Comparison of ENCODE assay signal across 20 cellular contexts in genomic region chr5:11890777-11891176, GRCh38. TPM values are rescaled to one million over a fixed set of nuclear protein-coding genes. Genes with fewer than 3 reads are reported as not detected.
DNase-seq lines count a peak whose midpoint lies in the region; ATAC-seq, FAIRE-seq and TF ChIP-seq lines count a peak whose summit lies in the region.
"Had no signal": no experiment of that assay in that cellular context is flagged by ENCODE, and none has a peak within 500 bp of the region (broad histone marks: within the 10 kb centered on the region; RNA-seq: fewer than 3 reads in every experiment).

No MANE protein-coding gene starts in this region.

- ATAC-seq in PC-3: no peak
- ATAC-seq in upper lobe of right lung: no peak
- ATAC-seq in pancreas: no peak
- no peak for ATAC-seq in HG03354 (IDR thresholded peaks at IDR 0.05; ENCODE audit: poor library complexity, severe bottlenecking, unreplicated experiment)

- H3K36me3 ChIP-seq in PC-3 (ENCODE audit: low read depth, low read length) (no peaks in the 10 kb centered on the region), upper lobe of right lung (no peaks in the 10 kb centered on the region), pancreas (no peaks in the 10 kb centered on the region)
- H3K36me3 ChIP-seq: BLaER1 treated with 17β-estradiol and CSF1 and Interleukin-3, amounts not matched to agents 10 nM and 100 nM; HAP-1 had no signal

- WGBS in pancreas, 2 donors: 89 to 91% methylated on average over 3 of the region's 3 CpGs

- no peaks in the 10 kb centered on the region for H4K20me1 ChIP-seq in PC-3 (ENCODE audit: low read length)
- H4K20me1 ChIP-seq: BLaER1 treated with 17β-estradiol and CSF1 and Interleukin-3, amounts not matched to agents 10 nM and 100 nM had no signal

- no peaks in the 10 kb centered on the region for H3K9me3 ChIP-seq in PC-3 (ENCODE audit: low read length)
- H3K9me3 ChIP-seq in upper lobe of right lung: no peaks in the 10 kb centered on the region
- H3K9me3 ChIP-seq in pancreas: no peaks in the 10 kb centered on the region
- H3K9me3 ChIP-seq: BLaER1 treated with 17β-estradiol and CSF1 and Interleukin-3, amounts not matched to agents 10 nM and 100 nM; HAP-1 had no signal

- no peak overlapping the region for H3K9ac ChIP-seq in PC-3 (ENCODE audit: low read length)
- H3K9ac ChIP-seq: BLaER1 treated with 17β-estradiol and CSF1 and Interleukin-3, amounts not matched to agents 10 nM and 100 nM; GM23248 had no signal

- DNase-seq in ELR (ENCODE audit: low read depth): peak; percentile 6
- no peak for DNase-seq in PC-3
- peak; percentile 22 for DNase-seq in iPS-NIHi7 (ENCODE audit: extremely low spot score)
- no peak for DNase-seq in NCI-H2081 (lab: John Stamatoyannopoulos, UW)
- no peak for DNase-seq in upper lobe of right lung
- no peak for DNase-seq in pancreas
- DNase-seq: ACHN; CD4-positive, CD25-positive, alpha-beta regulatory T cell; DMS53; GM23248; HFFc6; IMR-90; Kasumi-1; KBM-7 had no signal

- CTCF ChIA-PET in PC-3 (lab: Charles Lee): no interaction called here

- no peak overlapping the region for H3K4me2 ChIP-seq in PC-3 (ENCODE audit: low read length)
- H3K4me2 ChIP-seq: BLaER1 treated with 17β-estradiol and CSF1 and Interleukin-3, amounts not matched to agents 10 nM and 100 nM had no signal

- FAIRE-seq in pancreas (lab: Jason Lieb, UNC): no peak
- FAIRE-seq: G401.6, GM19239 had no signal

- H3K4me1 ChIP-seq in PC-3 (ENCODE audit: insufficient read depth, low read length): no peaks in the 10 kb centered on the region
- no peaks in the 10 kb centered on the region for H3K4me1 ChIP-seq in upper lobe of right lung
- peaks cover 2 to 14% (median 5%) of the 10 kb centered on the region in 3 donors for H3K4me1 ChIP-seq in pancreas
- H3K4me1 ChIP-seq: BLaER1 treated with 17β-estradiol and CSF1 and Interleukin-3, amounts not matched to agents 10 nM and 100 nM; HAP-1 had no signal

- H3K79me2 ChIP-seq in PC-3 (ENCODE audit: low read length): no peaks in the 10 kb centered on the region

- H3F3A ChIP-seq in PC-3 (ENCODE audit: low read length, unreplicated experiment): no peaks in the 10 kb centered on the region

- POLR2A ChIA-PET in PC-3 (lab: Charles Lee; ENCODE audit: unreplicated experiment): no interaction called here

- intact Hi-C loops in PC-3 (cut with micrococcal nuclease): no loop called here
- intact Hi-C loops in upper lobe of right lung (cut with DNase I): no loop called here
- intact Hi-C loops in pancreas (cut with DNase I): no loop called here

- 0 out of 2 replicates have a peak, but pooled peaks have one; percentile 12 for TF ChIP-seq CTCF in PC-3 (conservative IDR thresholded peaks at IDR 0.05; ENCODE audit: low read depth, low read length)
- TF ChIP-seq CTCF in upper lobe of right lung (IDR thresholded peaks at IDR 0.05): no peak
- no peak for TF ChIP-seq CTCF in pancreas (IDR thresholded peaks at IDR 0.05)

- no TSS peak for BruUV-seq in PC-3 (replicated peaks; lab: Mats Ljungman, UMichigan)

- no peaks in the 10 kb centered on the region for H3K9me2 ChIP-seq in PC-3 (replicated peaks; ENCODE audit: low read length)

- no peak overlapping the region for H2AFZ ChIP-seq in PC-3 (ENCODE audit: low read length)
- H2AFZ ChIP-seq: GM23248 had no signal

- H3K4me3 ChIP-seq in PC-3 (ENCODE audit: low read length) (no peak overlapping the region), upper lobe of right lung (no peak overlapping the region), pancreas (no peak overlapping the region)
- H3K4me3 ChIP-seq: BLaER1 treated with 17β-estradiol and CSF1 and Interleukin-3, amounts not matched to agents 10 nM and 100 nM; GM23248; HAP-1 had no signal

- H3K27me3 ChIP-seq in PC-3 (ENCODE audit: low read length): peaks cover 11% of the 10 kb centered on the region
- no peaks in the 10 kb centered on the region for H3K27me3 ChIP-seq in upper lobe of right lung
- H3K27me3 ChIP-seq in pancreas: no peaks in the 10 kb centered on the region
- H3K27me3 ChIP-seq: BLaER1 treated with 17β-estradiol and CSF1 and Interleukin-3, amounts not matched to agents 10 nM and 100 nM had no signal

- H3K27ac ChIP-seq in PC-3 (ENCODE audit: low read length) (no peak overlapping the region), upper lobe of right lung (no peak overlapping the region), pancreas (no peak overlapping the region)
- H3K27ac ChIP-seq: BLaER1 treated with 17β-estradiol and CSF1 and Interleukin-3, amounts not matched to agents 10 nM and 100 nM; GM23248 had no signal

RNA-seq across cellular contexts. Expression of gene CTNND2, which starts 13.5 kb away (rescaled TPM):
- total RNA-seq in PC-3 (2014; rRNA removed) (1.8 and 5.9 TPM in 2 replicates), upper lobe of right lung (6.9 TPM), pancreas (10 to 100 TPM; 36.2 to 62.8 (median 48.6) TPM)
- 10 to 100 TPM in 1 of 2 donors, 1 to 10 TPM in 1; 9.2 to 30.7 TPM for polyA plus RNA-seq in pancreas
- total RNA-seq: A172; CD4-positive, CD25-positive, alpha-beta regulatory T cell; GM23248; HFFc6; IMR-90 had no signal
- polyA plus RNA-seq: CD4-positive, CD25-positive, alpha-beta regulatory T cell; GM23248; IMR-90 had no signal

Comparison
In these comparisons a context has a peak if more than half of its experiments do, and no peak if none do; other contexts are left out.
1. DNase-seq: peak in ELR (single experiment) and iPS-NIHi7 (single experiment); none in PC-3 (single experiment), NCI-H2081 (0 of 2), upper lobe of right lung (single experiment) and pancreas (0 of 6).